ENCODE assay signal across 14 cellular contexts in genomic region chr15:40328176-40328575, GRCh38. TPM values are rescaled to one million over a fixed set of nuclear protein-coding genes. Genes with fewer than 3 reads are reported as not detected.
DNase-seq lines count a peak whose midpoint lies in the region; TF ChIP-seq lines count a peak whose summit lies in the region.
"Had no signal": no experiment of that assay in that cellular context is flagged by ENCODE, and none has a peak within 500 bp of the region (broad histone marks: within the 10 kb centered on the region; RNA-seq: fewer than 3 reads in every experiment).

No MANE protein-coding gene starts in this region.

- H3K4me3 ChIP-seq in stomach: no peak overlapping the region
- H3K4me3 ChIP-seq in Caco-2 (ENCODE audit: low read depth, low read length): no peak overlapping the region
- no peak overlapping the region for H3K4me3 ChIP-seq in foreskin fibroblast (ENCODE audit: low read depth in 1 of 2, low read length in 2 of 2)

- H3K27me3 Mint-ChIP-seq in Caco-2 (ENCODE audit: insufficient read depth, unreplicated experiment): no peaks in the 10 kb centered on the region
- H3K27me3 Mint-ChIP-seq: activated B cell treated with CpG ODN at 0.5 μM for 24 hours had no signal

- H3K9me3 Mint-ChIP-seq in Caco-2 (ENCODE audit: unreplicated experiment): no peaks in the 10 kb centered on the region
- H3K9me3 Mint-ChIP-seq: activated B cell treated with CpG ODN at 0.5 μM for 24 hours; activated T-cell treated with anti-CD3 and anti-CD28 coated beads, Interleukin-2, amount 50 U/mL, for 4 hours had no signal

- H3K27ac Mint-ChIP-seq in Caco-2 (ENCODE audit: unreplicated experiment): no peak overlapping the region
- H3K27ac Mint-ChIP-seq: activated B cell treated with CpG ODN at 0.5 μM for 24 hours had no signal

- H3K9me3 ChIP-seq in stomach (no peaks in the 10 kb centered on the region), Caco-2 (no peaks in the 10 kb centered on the region)

- CTCF ChIA-PET in Caco-2 (lab: Charles Lee): interaction anchor here (0.6 to 3.2 kb wide), 6 partner anchors 8 to 53 kb away, joined by 3 to 16 read pairs (median 4); no protein-coding TSS in a partner anchor

- intact Hi-C loops in stomach (cut with DNase I; ENCODE audit: low total_unique reads) (no loop called here), Caco-2 (cut with micrococcal nuclease; ENCODE audit: unreplicated experiment) (no loop called here)

- no peak for TF ChIP-seq POLR2A in stomach (IDR thresholded peaks at IDR 0.05)

- peaks cover 6% of the 10 kb centered on the region for H3K36me3 Mint-ChIP-seq in Caco-2 (ENCODE audit: insufficient read depth, unreplicated experiment)

- H3K36me3 ChIP-seq in stomach (no peaks in the 10 kb centered on the region), Caco-2 (ENCODE audit: control insufficient read depth, insufficient read depth, low read length) (peaks cover 1% of the 10 kb centered on the region; the same call in 1 of the 2 replicates)

- WGBS in stomach, 5 donors: 64 to 85% (median 79%) methylated on average over 3 of the region's 3 CpGs

- DNase-seq in HS-27A (ENCODE audit: low read depth) (peak; percentile 47), amniotic epithelial cell (ENCODE audit: low read depth) (peak; percentile 86), hepatic stellate cell (ENCODE audit: low spot score) (peak; percentile 59), stomach (no peak), Caco-2 (no peak), putamen (ENCODE audit: low spot score) (no peak), foreskin fibroblast (no peak)
- DNase-seq: activated B cell treated with CpG ODN at 0.5 μM for 24 hours; activated T-cell treated with anti-CD3 and anti-CD28 coated beads, Interleukin-2, amount 50 U/mL, for 4 hours; Calu3; stimulated activated CD4-positive, alpha-beta T cell treated with anti-CD3 and anti-CD28 coated beads, Interleukin-1b, Interleukin-23, amount 100 ng/mL, for 48 hours; stimulated activated naive CD8-positive, alpha-beta T cell treated with anti-CD3 and anti-CD28 coated beads, Interleukin-15, Interleukin-2, amounts not matched to agents 100 U/mL and 50 U/mL, for 24 hours had no signal

- TF ChIP-seq EP300 in stomach (IDR thresholded peaks at IDR 0.05): no peak

- BruUV-seq in Caco-2 (replicated peaks; lab: Mats Ljungman, UMichigan): no TSS peak

- TF ChIP-seq CTCF in stomach (IDR thresholded peaks at IDR 0.05) (no peak), Caco-2 (IDR thresholded peaks at IDR 0.05; ENCODE audit: insufficient read depth in 1 of 2, low read depth in 1 of 2, low read length in 1 of 2, severe bottlenecking in 1 of 2, unreplicated experiment in 1 of 2) (no peak), foreskin fibroblast (IDR thresholded peaks at IDR 0.05; ENCODE audit: low read depth, low read length) (no peak)

- H3K27ac ChIP-seq in stomach: peak overlapping the region in 3 of 5 donors; percentile 85 to 92 (median 90)

- H3K4me1 Mint-ChIP-seq in Caco-2 (ENCODE audit: low read depth, unreplicated experiment): peaks cover 9% of the 10 kb centered on the region

- H3K4me1 ChIP-seq in stomach: peaks cover 12 to 87% (median 50%) of the 10 kb centered on the region in 4 donors
- H3K4me1 ChIP-seq in Caco-2: peaks cover 10% of the 10 kb centered on the region

- no peak overlapping the region for H3K4me3 Mint-ChIP-seq in Caco-2 (ENCODE audit: unreplicated experiment)
- H3K4me3 Mint-ChIP-seq: activated B cell treated with CpG ODN at 0.5 μM for 24 hours; activated T-cell treated with anti-CD3 and anti-CD28 coated beads, Interleukin-2, amount 50 U/mL, for 4 hours had no signal

- POLR2A ChIA-PET in Caco-2 (lab: Charles Lee): interaction anchor here (0.8 kb wide), 1 partner anchor 10 kb away, joined by 3 read pairs; no protein-coding TSS in a partner anchor

- H3K27me3 ChIP-seq in stomach: no peaks in the 10 kb centered on the region
- no peaks in the 10 kb centered on the region for H3K27me3 ChIP-seq in Caco-2 (replicated peaks; ENCODE audit: control insufficient read depth, insufficient read depth, low read length)

RNA-seq across cellular contexts. Expression of gene INAFM2, which starts 4.7 kb away (rescaled TPM):
- total RNA-seq in stomach (10 to 100 TPM; 16.4 to 65.2 (median 21.6) TPM), Caco-2 (2022) (13.4 and 15.4 TPM in 2 replicates)
- polyA plus RNA-seq in stomach: 10 to 100 TPM in 1 of 3 donors, 1 to 10 TPM in 2; 3.4 to 20.5 (median 8.8) TPM

RNA-seq across cellular contexts. Expression of gene CCDC9B, which starts 12.6 kb away (rescaled TPM):
- total RNA-seq in stomach: 10 to 100 TPM in 4 of 5 donors, under 1 TPM in 1; 0.58 to 39.3 (median 21.1) TPM
- 1 to 10 TPM; 2.9 to 9.7 (median 8.2) TPM for polyA plus RNA-seq in stomach
- 0.86 and 0.95 TPM in 2 replicates for total RNA-seq in Caco-2 (2022)

RNA-seq across cellular contexts. Expression of gene PLCB2, which starts 20.4 kb away (rescaled TPM):
- total RNA-seq in stomach (10 to 100 TPM in 3 of 5 donors, 1 to 10 TPM in 2; 3.5 to 12.5 (median 11.7) TPM), Caco-2 (2022) (4.0 and 4.7 TPM in 2 replicates)
- polyA plus RNA-seq in stomach: 1 to 10 TPM; 5.3 to 5.6 (median 5.4) TPM

RNA-seq across cellular contexts. Expression of gene PHGR1, which starts 22.7 kb away (rescaled TPM):
- 1,000 to 10,000 TPM in 1 of 5 donors, 10 to 100 TPM in 2, 1 to 10 TPM in 1, not detected in 1; 4.7 to 1,748 (median 37.2) TPM for total RNA-seq in stomach
- 1,000 to 10,000 TPM in 1 of 3 donors, 100 to 1,000 TPM in 2; 132 to 2,907 (median 156) TPM for polyA plus RNA-seq in stomach
- total RNA-seq in Caco-2 (2022): 67.9 and 103 TPM in 2 replicates
- total RNA-seq: activated B cell treated with CpG ODN at 0.5 μM for 24 hours, Calu3, fibroblast of lung, kidney epithelial cell had no signal
- polyA plus RNA-seq: fibroblast of lung had no signal

RNA-seq across cellular contexts. Expression of gene DISP2, which starts 29.8 kb away (rescaled TPM):
- 10 to 100 TPM in 1 of 5 donors, under 1 TPM in 3, not detected in 1; 0.29 to 10.1 (median 0.48) TPM for total RNA-seq in stomach
- 1 to 10 TPM in 1 of 3 donors, under 1 TPM in 2; 0.15 to 1.7 (median 0.93) TPM for polyA plus RNA-seq in stomach
- 4.6 and 6.3 TPM in 2 replicates for total RNA-seq in Caco-2 (2022)

Comparison
In these comparisons a context has a peak if more than half of its experiments do, and no peak if none do; other contexts are left out.
1. DNase-seq: peak in HS-27A (single experiment), amniotic epithelial cell (single experiment) and hepatic stellate cell (single experiment); none in stomach (single experiment), Caco-2 (0 of 2), putamen (single experiment) and foreskin fibroblast (0 of 2).